Comparison of ENCODE assay signal across 1 cellular context in the genomic region with DNA sequence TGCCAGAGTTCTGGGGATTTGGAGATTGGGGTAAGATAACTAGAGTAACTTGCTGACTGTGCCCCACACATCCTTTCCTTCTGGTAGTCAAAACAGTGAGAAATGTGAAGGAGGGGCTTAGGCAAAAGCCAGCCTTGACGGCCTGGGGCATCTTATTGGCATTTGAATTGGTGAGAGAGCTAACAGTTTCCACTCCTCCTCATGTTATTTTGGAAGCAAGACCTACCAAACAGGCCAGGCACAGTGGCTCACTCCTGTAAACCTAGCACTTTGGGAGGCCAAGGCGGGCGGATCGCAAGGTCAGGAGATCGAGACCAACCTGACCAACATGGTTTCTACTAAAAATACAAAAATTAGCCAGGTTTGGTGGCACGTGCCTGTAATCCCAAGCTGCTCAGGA.
TF ChIP-seq lines count a peak whose summit lies in the region.

No MANE protein-coding gene starts in this region.

TF ChIP-seq in WTC11, 78 proteins besides CTCF, POLR2A, EP300 and RAD21 (continued from another document):
- TF ChIP-seq MLX (CRISPR knock-in tag; IDR thresholded peaks at IDR 0.05), result no peak
- no peak for TF ChIP-seq FOXP1 (CRISPR knock-in tag; IDR thresholded peaks at IDR 0.05; ENCODE audit: borderline replicate concordance)
- no peak for TF ChIP-seq RELA (CRISPR knock-in tag; IDR thresholded peaks at IDR 0.05; ENCODE audit: borderline replicate concordance)
- no peak for TF ChIP-seq MXD4 (CRISPR knock-in tag; IDR thresholded peaks at IDR 0.05; ENCODE audit: borderline replicate concordance)
- no peak for TF ChIP-seq USF1 (CRISPR knock-in tag; IDR thresholded peaks at IDR 0.05)
- TF ChIP-seq ZBTB21 (CRISPR knock-in tag; IDR thresholded peaks at IDR 0.05; ENCODE audit: borderline replicate concordance), result no peak
- no peak for TF ChIP-seq NR3C1 (CRISPR knock-in tag; conservative IDR thresholded peaks at IDR 0.05; ENCODE audit: low read depth)
- TF ChIP-seq, protein P1, sequence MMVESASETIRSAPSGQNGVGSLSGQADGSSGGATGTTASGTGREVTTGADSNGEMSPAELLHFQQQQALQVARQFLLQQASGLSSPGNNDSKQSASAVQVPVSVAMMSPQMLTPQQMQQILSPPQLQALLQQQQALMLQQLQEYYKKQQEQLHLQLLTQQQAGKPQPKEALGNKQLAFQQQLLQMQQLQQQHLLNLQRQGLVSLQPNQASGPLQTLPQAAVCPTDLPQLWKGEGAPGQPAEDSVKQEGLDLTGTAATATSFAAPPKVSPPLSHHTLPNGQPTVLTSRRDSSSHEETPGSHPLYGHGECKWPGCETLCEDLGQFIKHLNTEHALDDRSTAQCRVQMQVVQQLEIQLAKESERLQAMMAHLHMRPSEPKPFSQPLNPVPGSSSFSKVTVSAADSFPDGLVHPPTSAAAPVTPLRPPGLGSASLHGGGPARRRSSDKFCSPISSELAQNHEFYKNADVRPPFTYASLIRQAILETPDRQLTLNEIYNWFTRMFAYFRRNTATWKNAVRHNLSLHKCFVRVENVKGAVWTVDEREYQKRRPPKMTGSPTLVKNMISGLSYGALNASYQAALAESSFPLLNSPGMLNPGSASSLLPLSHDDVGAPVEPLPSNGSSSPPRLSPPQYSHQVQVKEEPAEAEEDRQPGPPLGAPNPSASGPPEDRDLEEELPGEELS (CRISPR knock-in tag; IDR thresholded peaks at IDR 0.05), result no peak
- TF ChIP-seq AR (CRISPR knock-in tag; IDR thresholded peaks at IDR 0.05), result no peak
- TF ChIP-seq RORB (CRISPR knock-in tag; IDR thresholded peaks at IDR 0.05), result no peak
- TF ChIP-seq JUN (CRISPR knock-in tag; IDR thresholded peaks at IDR 0.05), result no peak
